In the genomic region with DNA sequence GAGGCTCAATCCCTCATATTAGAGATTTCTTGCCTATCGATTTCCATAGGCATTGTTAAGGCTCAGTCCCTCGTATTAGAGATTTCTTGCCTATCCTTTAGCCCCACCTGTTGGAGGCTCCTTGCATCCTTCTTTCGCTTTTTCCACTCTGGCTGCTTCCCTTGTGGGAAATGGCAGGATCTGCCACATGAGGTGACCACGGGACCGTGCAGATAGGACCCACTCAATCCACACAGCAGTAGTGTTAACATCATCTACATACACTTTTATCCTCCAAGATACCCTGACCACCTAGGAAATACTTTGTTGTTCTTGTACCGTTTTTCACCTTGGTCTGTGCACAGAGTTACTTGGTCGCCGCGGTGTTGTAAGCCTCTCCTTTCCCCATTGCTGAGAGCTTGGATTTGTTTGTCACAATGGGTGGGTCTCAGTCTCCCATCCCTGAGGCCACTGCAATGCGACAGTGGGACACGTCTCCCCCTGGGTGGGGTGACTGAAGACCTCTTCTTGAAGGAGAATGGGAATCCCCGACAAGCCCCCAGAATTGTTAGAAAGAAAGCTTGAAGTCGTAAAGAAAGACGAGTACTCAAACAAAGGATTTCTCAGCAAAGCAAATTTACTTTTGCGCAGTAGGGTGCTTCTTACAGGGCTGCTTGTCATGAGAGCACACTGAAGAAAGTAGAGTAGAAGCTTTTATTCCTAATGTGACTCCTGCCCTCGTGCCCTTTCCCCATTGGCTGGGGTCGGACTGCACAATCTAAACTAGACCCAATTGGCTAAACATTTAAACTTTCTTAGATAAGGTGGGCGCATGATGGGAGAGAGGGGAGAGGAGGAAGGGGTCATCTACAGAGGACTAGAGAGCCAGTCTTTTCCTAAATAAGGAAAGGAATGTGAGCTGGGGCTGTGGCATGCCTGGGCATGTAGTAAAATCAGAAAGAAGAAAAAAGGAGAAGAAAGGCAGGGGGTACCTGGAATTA, we compare ENCODE assay signal across 8 cellular contexts. TPM values are rescaled to one million over a fixed set of nuclear protein-coding genes. Genes with fewer than 3 reads are reported as not detected.
DNase-seq lines count a peak whose midpoint lies in the region; ATAC-seq and TF ChIP-seq lines count a peak whose summit lies in the region.

No MANE protein-coding gene starts in this region.

- TF ChIP-seq CTCF in neural crest cell (conservative IDR thresholded peaks at IDR 0.05): peak; percentile 62

- H3K4me1 Mint-ChIP-seq in neural crest cell: peaks cover 15% of the 10 kb centered on the region

- no peaks in the 10 kb centered on the region for H3K27me3 Mint-ChIP-seq in neural crest cell (ENCODE audit: low read depth)

- H3K4me3 Mint-ChIP-seq in neural crest cell: peak overlapping the region; percentile 83

- peak overlapping the region; percentile 45 for H3K27ac Mint-ChIP-seq in neural crest cell (ENCODE audit: unreplicated experiment)

- peaks cover 10% of the 10 kb centered on the region for H3K36me3 Mint-ChIP-seq in neural crest cell (ENCODE audit: low read depth)

- H3K9me3 Mint-ChIP-seq in neural crest cell: no peaks in the 10 kb centered on the region

- ATAC-seq in GM19467 (IDR thresholded peaks at IDR 0.05; ENCODE audit: unreplicated experiment) (no peak), GM19324 (IDR thresholded peaks at IDR 0.05; ENCODE audit: low FRiP score, unreplicated experiment) (no peak), GM18519 (IDR thresholded peaks at IDR 0.05; ENCODE audit: low FRiP score, unreplicated experiment) (no peak)

- DNase-seq in NCI-H524 (lab: John Stamatoyannopoulos, UW) (peak; percentile 3 to 46), NCI-H524 treated with DMSO at 0.1 percent for 48 hours (lab: John Stamatoyannopoulos, UW) (no peak), NCI-H69 (lab: John Stamatoyannopoulos, UW) (peak; percentile 78), erythroblast (lab: John Stamatoyannopoulos, UW) (peak; percentile 58 to 71), neural crest cell (ENCODE audit: low read depth, low spot score) (peak; percentile 57)

- no peak for TF ChIP-seq POLR2A in erythroblast (IDR thresholded peaks at IDR 0.05; ENCODE audit: low read length)

RNA-seq across cellular contexts. Expression of a gene that starts 19.8 kb away (rescaled TPM):
- 19.0 and 20.6 TPM in 2 replicates for total RNA-seq in neural crest cell

RNA-seq across cellular contexts. Expression of a gene that starts 29.0 kb away (rescaled TPM):
- total RNA-seq in neural crest cell: 44.0 and 50.5 TPM in 2 replicates

RNA-seq across cellular contexts. Expression of a gene that starts 29.5 kb away (rescaled TPM):
- total RNA-seq in neural crest cell: not detected in 2 replicates
